32 cellular contexts compared by ENCODE assay signal in the genomic region with DNA sequence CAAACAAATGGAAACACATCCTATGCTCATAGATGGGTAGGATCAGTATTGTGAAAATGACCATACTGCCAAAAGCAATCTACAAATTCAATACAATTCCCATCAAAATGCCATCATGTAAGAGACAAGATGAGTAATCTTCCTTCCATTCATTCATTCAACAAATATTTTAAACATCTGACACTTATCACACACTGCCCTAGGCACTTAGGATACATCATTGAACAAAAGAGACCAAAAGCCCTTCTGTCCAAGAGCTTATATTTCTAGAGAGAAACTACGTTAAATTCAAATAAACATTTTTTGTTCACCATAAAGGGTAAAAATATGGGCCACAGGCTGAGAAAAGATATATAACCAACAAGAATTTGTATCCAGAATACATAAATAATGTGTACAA. TPM values are rescaled to one million over a fixed set of nuclear protein-coding genes. Genes with fewer than 3 reads are reported as not detected.
DNase-seq lines count a peak whose midpoint lies in the region; ATAC-seq and TF ChIP-seq lines count a peak whose summit lies in the region.
"Had no signal": no experiment of that assay in that cellular context is flagged by ENCODE, and none has a peak within 500 bp of the region (broad histone marks: within the 10 kb centered on the region; RNA-seq: fewer than 3 reads in every experiment).

No MANE protein-coding gene starts in this region.

- no peak overlapping the region for H2BK12ac ChIP-seq in trophoblast cell (ENCODE audit: low read length)

- no peaks in the 10 kb centered on the region for H3K27me3 ChIP-seq in SK-N-SH (ENCODE audit: insufficient read depth)
- no peaks in the 10 kb centered on the region for H3K27me3 ChIP-seq in trophoblast cell (ENCODE audit: insufficient read depth, low read length)
- H3K27me3 ChIP-seq in thyroid gland: no peaks in the 10 kb centered on the region
- H3K27me3 ChIP-seq: BE2C; BLaER1; BLaER1 treated with 17β-estradiol and CSF1 and Interleukin-3, amounts not matched to agents 10 nM and 100 nM had no signal

- no peaks in the 10 kb centered on the region for H3K9me2 ChIP-seq in SK-N-SH

- no peak overlapping the region for H3K27ac ChIP-seq in SK-N-SH (ENCODE audit: low read depth in 2 of 2, low read length in 1 of 2)
- no peak overlapping the region for H3K27ac ChIP-seq in trophoblast cell (ENCODE audit: low read depth, low read length)
- no peak overlapping the region for H3K27ac ChIP-seq in thyroid gland
- H3K27ac ChIP-seq: 22Rv1; A549; BLaER1; BLaER1 treated with 17β-estradiol and CSF1 and Interleukin-3, amounts not matched to agents 10 nM and 100 nM; C4-2B had no signal

- no peak overlapping the region for H3K14ac ChIP-seq in trophoblast cell (ENCODE audit: low read length)

- H3K4me1 ChIP-seq in SK-N-SH (ENCODE audit: control insufficient read depth in 1 of 2, insufficient read depth in 2 of 2, low read depth in 1 of 2, low read length in 1 of 2) (no peaks in the 10 kb centered on the region), trophoblast cell (ENCODE audit: control insufficient read depth in 1 of 2, insufficient read depth in 2 of 2, low read length in 2 of 2) (no peaks in the 10 kb centered on the region), thyroid gland (no peaks in the 10 kb centered on the region)
- H3K4me1 ChIP-seq: A549, BE2C, Caco-2 had no signal

- no peak overlapping the region for H3K4me2 ChIP-seq in SK-N-SH
- no peak overlapping the region for H3K4me2 ChIP-seq in trophoblast cell (ENCODE audit: low read length)
- H3K4me2 ChIP-seq: A549; BLaER1; BLaER1 treated with 17β-estradiol and CSF1 and Interleukin-3, amounts not matched to agents 10 nM and 100 nM had no signal

- TF ChIP-seq RAD21 in SK-N-SH (IDR thresholded peaks at IDR 0.05; ENCODE audit: low read length): no peak

- no peak overlapping the region for H4K91ac ChIP-seq in trophoblast cell (ENCODE audit: low read depth, low read length)

- H3K36me3 ChIP-seq in SK-N-SH (replicated peaks in 1 of 2; ENCODE audit: control insufficient read depth in 1 of 2, insufficient read depth in 2 of 2, low read length in 1 of 2): no peaks in the 10 kb centered on the region
- H3K36me3 ChIP-seq in trophoblast cell (ENCODE audit: control insufficient read depth in 1 of 2, insufficient read depth in 2 of 2, low read length in 2 of 2): no peaks in the 10 kb centered on the region
- no peaks in the 10 kb centered on the region for H3K36me3 ChIP-seq in thyroid gland
- H3K36me3 ChIP-seq: BE2C; BLaER1; BLaER1 treated with 17β-estradiol and CSF1 and Interleukin-3, amounts not matched to agents 10 nM and 100 nM had no signal

- 0 out of 2 replicates have a peak overlapping the region, but pooled peaks have one; percentile 8 for H2AFZ ChIP-seq in SK-N-SH (ENCODE audit: low read depth)
- H2AFZ ChIP-seq in trophoblast cell (ENCODE audit: insufficient read depth, low read length, poor library complexity): no peak overlapping the region

- no peak overlapping the region for H2BK120ac ChIP-seq in trophoblast cell (ENCODE audit: insufficient read depth, low read length, poor library complexity)

- no peak for TF ChIP-seq EP300 in SK-N-SH (IDR thresholded peaks at IDR 0.05; ENCODE audit: borderline replicate concordance in 1 of 2, low read depth in 1 of 2, low read length in 1 of 2)

- no peak overlapping the region for H3K18ac ChIP-seq in trophoblast cell (ENCODE audit: low read length)

- no peaks in the 10 kb centered on the region for H3K79me2 ChIP-seq in SK-N-SH (ENCODE audit: insufficient read depth)
- H3K79me2 ChIP-seq in trophoblast cell (ENCODE audit: control insufficient read depth, insufficient read depth, low read length, poor library complexity): no peaks in the 10 kb centered on the region

- no peak overlapping the region for H3K4me3 ChIP-seq in SK-N-SH (ENCODE audit: low read depth in 2 of 2, low read length in 1 of 2)
- no peak overlapping the region for H3K4me3 ChIP-seq in trophoblast cell (ENCODE audit: low read depth, low read length)
- H3K4me3 ChIP-seq in thyroid gland (replicated peaks in 1 of 3): no peak overlapping the region
- H3K4me3 ChIP-seq: A549; BLaER1; BLaER1 treated with 17β-estradiol and CSF1 and Interleukin-3, amounts not matched to agents 10 nM and 100 nM had no signal

- ATAC-seq in SK-N-SH treated with all-trans-retinoic acid at 6 μM for 48 hours: no peak
- ATAC-seq: A549; CD8-positive, alpha-beta T cell had no signal

- no peak overlapping the region for H2BK5ac ChIP-seq in trophoblast cell (ENCODE audit: low read depth, low read length, poor library complexity)

- H3K9me3 ChIP-seq in SK-N-SH (no peaks in the 10 kb centered on the region), trophoblast cell (ENCODE audit: insufficient read depth, low read depth, low read length) (no peaks in the 10 kb centered on the region), thyroid gland (no peaks in the 10 kb centered on the region)
- H3K9me3 ChIP-seq: A549; BE2C; BLaER1; BLaER1 treated with 17β-estradiol and CSF1 and Interleukin-3, amounts not matched to agents 10 nM and 100 nM; Caco-2 had no signal

- H4K8ac ChIP-seq in trophoblast cell (ENCODE audit: low read depth, low read length): no peak overlapping the region

- intact Hi-C loops in thyroid gland (cut with DNase I): no loop called here

- H3K23ac ChIP-seq in trophoblast cell (ENCODE audit: low read length): no peak overlapping the region

- POLR2A ChIA-PET in SK-N-SH (lab: Yijun Ruan, JAX): no interaction called here

- DNase-seq in SK-N-SH (no peak), foreskin melanocyte (peak; percentile 51), trophoblast cell (peak; percentile 44 to 90), thyroid gland (no peak)
- no peak for DNase-seq in activated CD4-positive, alpha-beta T cell treated with anti-CD3 and anti-CD28 coated beads, Interleukin-2, amount 50 U/mL, for 48 hours
- DNase-seq: 8988T; ACHN; AML-193; BE2C; C1 segment of cervical spinal cord; Caco-2; Calu3; CD4-positive, alpha-beta memory T cell; CD4-positive, alpha-beta T cell; CD4-positive, CD25-positive, alpha-beta regulatory T cell; CD8-positive, alpha-beta memory T cell; CD8-positive, alpha-beta T cell; COR-L47; DMS 273 treated with DMSO at 0.1 percent for 48 hours; DMS153; DMS53; DMS79; DMS79 treated with DMSO at 0.1 percent for 48 hours; DND-41; EL had no signal

- no peaks in the 10 kb centered on the region for H3F3A ChIP-seq in SK-N-SH (replicated peaks; ENCODE audit: insufficient read depth)

- H3K4ac ChIP-seq in trophoblast cell (ENCODE audit: low read depth, low read length): no peak overlapping the region

- 37% methylated on average over 1 of the region's 1 CpG for WGBS in SK-N-SH (ENCODE audit: low lambda C conversion rate)
- no CpG with 5 or more reads among the region's 1 CpG for WGBS in trophoblast cell (ENCODE audit: extremely low coverage, insufficient coverage, insufficient read length)
- WGBS in thyroid gland, 2 donors: 89 to 97% methylated on average over 1 of the region's 1 CpG

- H3K9ac ChIP-seq in SK-N-SH (no peak overlapping the region), trophoblast cell (ENCODE audit: low read length) (no peak overlapping the region)
- H3K9ac ChIP-seq: BLaER1; BLaER1 treated with 17β-estradiol and CSF1 and Interleukin-3, amounts not matched to agents 10 nM and 100 nM had no signal

- no peaks in the 10 kb centered on the region for H4K20me1 ChIP-seq in SK-N-SH (ENCODE audit: insufficient read depth)
- H4K20me1 ChIP-seq: BLaER1; BLaER1 treated with 17β-estradiol and CSF1 and Interleukin-3, amounts not matched to agents 10 nM and 100 nM had no signal

- no peak overlapping the region for H2AK5ac ChIP-seq in trophoblast cell (ENCODE audit: low read length)

- CTCF ChIA-PET in SK-N-SH (lab: Yijun Ruan, JAX): interaction anchor here (1.7 kb wide), 1 partner anchor 12 kb away, joined by 6 read pairs; no protein-coding TSS in a partner anchor

- H4K12ac ChIP-seq in trophoblast cell (ENCODE audit: low read depth, low read length): no peak overlapping the region

- no peak for TF ChIP-seq POLR2A in thyroid gland (IDR thresholded peaks at IDR 0.05)

- no peak for TF ChIP-seq CTCF in SK-N-SH (IDR thresholded peaks at IDR 0.05)
- no peak for TF ChIP-seq CTCF in thyroid gland (IDR thresholded peaks at IDR 0.05)

- H3K79me1 ChIP-seq in trophoblast cell (ENCODE audit: low read length): no peaks in the 10 kb centered on the region

TF ChIP-seq in SK-N-SH, 30 proteins besides CTCF, POLR2A, EP300 and RAD21 (continues in another document):
- TF ChIP-seq, protein P1, sequence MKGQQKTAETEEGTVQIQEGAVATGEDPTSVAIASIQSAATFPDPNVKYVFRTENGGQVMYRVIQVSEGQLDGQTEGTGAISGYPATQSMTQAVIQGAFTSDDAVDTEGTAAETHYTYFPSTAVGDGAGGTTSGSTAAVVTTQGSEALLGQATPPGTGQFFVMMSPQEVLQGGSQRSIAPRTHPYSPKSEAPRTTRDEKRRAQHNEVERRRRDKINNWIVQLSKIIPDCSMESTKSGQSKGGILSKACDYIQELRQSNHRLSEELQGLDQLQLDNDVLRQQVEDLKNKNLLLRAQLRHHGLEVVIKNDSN (IDR thresholded peaks at IDR 0.05; ENCODE audit: borderline replicate concordance, low read depth): no peak
- TF ChIP-seq NFIC (IDR thresholded peaks at IDR 0.05; ENCODE audit: borderline replicate concordance): no peak
- TF ChIP-seq ELF1 (IDR thresholded peaks at IDR 0.05): no peak
- TF ChIP-seq TCF12 (IDR thresholded peaks at IDR 0.05): no peak
- TF ChIP-seq GABPA (IDR thresholded peaks at IDR 0.05; ENCODE audit: low read depth): no peak

TF ChIP-seq in SK-N-SH treated with all-trans-retinoic acid at 6 μM for 48 hours, 23 proteins besides CTCF, POLR2A, EP300 and RAD21 (continues in another document):
- TF ChIP-seq OSR1 (CRISPR knock-in tag; IDR thresholded peaks at IDR 0.05) (no peak), ZNF565 (CRISPR knock-in tag; conservative IDR thresholded peaks at IDR 0.05; ENCODE audit: low read depth) (no peak), GLIS3 (CRISPR knock-in tag; IDR thresholded peaks at IDR 0.05) (no peak), PPARA (CRISPR knock-in tag; IDR thresholded peaks at IDR 0.05; ENCODE audit: borderline replicate concordance) (no peak), ZFP3 (CRISPR knock-in tag; IDR thresholded peaks at IDR 0.05) (no peak), ZNF8 (CRISPR knock-in tag; IDR thresholded peaks at IDR 0.05) (no peak), ARNTL (CRISPR knock-in tag; IDR thresholded peaks at IDR 0.05; ENCODE audit: borderline replicate concordance, low read depth) (no peak)

RNA-seq across cellular contexts. Expression of a gene that starts 20.5 kb away (rescaled TPM):
- polyA plus RNA-seq in SK-N-SH (2012; rRNA removed): 22.2 and 25.7 TPM in 2 replicates
- polyA plus RNA-seq in SK-N-SH (2012; cell fraction: cytosol; rRNA removed): 27.0 and 29.2 TPM in 2 replicates
- polyA plus RNA-seq in SK-N-SH (2012; cell fraction: nucleus; rRNA removed): 9.1 and 9.9 TPM in 2 replicates
- 21.6 and 22.3 TPM in 2 replicates for polyA plus RNA-seq in trophoblast cell (2013)
- total RNA-seq in thyroid gland: 10 to 100 TPM; 23.6 to 86.3 (median 42.0) TPM
- total RNA-seq: B cell; Calu3; CD4-positive, alpha-beta memory T cell; CD4-positive, alpha-beta T cell; CD4-positive, CD25-positive, alpha-beta regulatory T cell; CD8-positive, alpha-beta T cell had no signal
- polyA plus RNA-seq: CD8-positive, alpha-beta memory T cell had no signal

RNA-seq across cellular contexts. Expression of a gene that starts 32.0 kb away (rescaled TPM):
- 13.1 and 16.9 TPM in 2 replicates for polyA plus RNA-seq in SK-N-SH (2012; rRNA removed)
- 14.8 and 15.9 TPM in 2 replicates for polyA plus RNA-seq in SK-N-SH (2012; cell fraction: cytosol; rRNA removed)
- 7.9 and 16.7 TPM in 2 replicates for polyA plus RNA-seq in SK-N-SH (2012; cell fraction: nucleus; rRNA removed)
- 21.3 and 22.2 TPM in 2 replicates for polyA plus RNA-seq in trophoblast cell (2013)
- total RNA-seq in thyroid gland: 10 to 100 TPM; 29.0 to 77.3 (median 38.4) TPM

Comparison
In these comparisons a context has a peak if more than half of its experiments do, and no peak if none do; other contexts are left out.
1. DNase-seq: peak in foreskin melanocyte (single experiment) and trophoblast cell (2 of 2); none in SK-N-SH (single experiment), activated CD4-positive, alpha-beta T cell treated with anti-CD3 and anti-CD28 coated beads, Interleukin-2, amount 50 U/mL, for 48 hours (0 of 2) and thyroid gland (0 of 2).